In genomic region chr15:38706956-38707355, GRCh38 we compare ENCODE assay signal across 19 cellular contexts.
"Had no signal": no experiment of that assay in that cellular context is flagged by ENCODE, and none has a peak within 500 bp of the region (broad histone marks: within the 10 kb centered on the region; RNA-seq: fewer than 3 reads in every experiment).

No MANE protein-coding gene starts in this region.

- DNase-seq: effector memory CD8-positive, alpha-beta T cell; foreskin melanocyte; head of caudate nucleus; hippocampal formation; naive thymus-derived CD4-positive, alpha-beta T cell; nephron progenitor cell; psoas muscle; retina; right lobe of liver; stimulated activated CD4-positive, alpha-beta T cell treated with anti-CD3 and anti-CD28 coated beads, Interleukin-15, amount 100 ng/mL, for 24 hours; stimulated activated CD4-positive, alpha-beta T cell treated with anti-CD3 and anti-CD28 coated beads, Interleukin-1b, Interleukin-23, amount 100 ng/mL, for 48 hours; stimulated activated CD4-positive, alpha-beta T cell treated with anti-CD3 and anti-CD28 coated beads, Interleukin-4, amount 100 ng/mL, for 24 hours; stimulated activated naive CD8-positive, alpha-beta T cell treated with anti-CD3 and anti-CD28 coated beads, Interleukin-15, amount 100 ng/mL, for 72 hours; testis; upper lobe of right lung had no signal

- FAIRE-seq: colon had no signal

- H3K27ac ChIP-seq: parathyroid adenoma, psoas muscle, right lobe of liver, testis, tibial nerve, upper lobe of right lung had no signal

- H3K9ac ChIP-seq: parathyroid adenoma had no signal

- H3K9me3 ChIP-seq: psoas muscle, right lobe of liver, testis, tibial nerve, upper lobe of right lung had no signal

- H3K27me3 ChIP-seq: right lobe of liver, testis, tibial nerve, upper lobe of right lung had no signal

- H3K4me1 ChIP-seq: parathyroid adenoma, psoas muscle, testis, tibial nerve, upper lobe of right lung had no signal

- ATAC-seq: naive thymus-derived CD4-positive, alpha-beta T cell; psoas muscle; right lobe of liver; stimulated activated memory B cell treated with anti-CD40 and anti-IgM and Interleukin-4, amounts not matched to agents 10 μg/mL and 1 μg/mL and 100 μg/mL, for 72 hours; stimulated activated naive CD8-positive, alpha-beta T cell treated with anti-CD3 and anti-CD28 coated beads, Interleukin-15, amount 100 ng/mL, for 72 hours; upper lobe of right lung had no signal

- H2AFZ ChIP-seq: parathyroid adenoma had no signal

- H3K36me3 ChIP-seq: right lobe of liver, tibial nerve, upper lobe of right lung had no signal

- H3K4me3 ChIP-seq: psoas muscle, right lobe of liver, testis, tibial nerve, upper lobe of right lung had no signal
